ENCODE assay signal across 1 cellular context in genomic region chr1:117544509-117545109, GRCh38.
TF ChIP-seq lines count a peak whose summit lies in the region.

No MANE protein-coding gene starts in this region.

TF ChIP-seq in HepG2, 621 proteins besides CTCF, POLR2A, EP300 and RAD21 (continued from another document and continues in another):
- no peak for TF ChIP-seq FOSL1 (CRISPR knock-in tag; IDR thresholded peaks at IDR 0.05; ENCODE audit: borderline replicate concordance)
- TF ChIP-seq SRY (CRISPR knock-in tag; IDR thresholded peaks at IDR 0.05): no peak
- no peak for TF ChIP-seq PCBP2 (optimal IDR thresholded peaks at IDR 0.05; ENCODE audit: low read depth, low read length, poor library complexity, severe bottlenecking)
- no peak for TF ChIP-seq ZNF512B (CRISPR knock-in tag; IDR thresholded peaks at IDR 0.05; ENCODE audit: borderline replicate concordance)
- TF ChIP-seq SP1 (IDR thresholded peaks at IDR 0.05): no peak
- TF ChIP-seq SP1 (CRISPR knock-in tag; IDR thresholded peaks at IDR 0.05): no peak
- no peak for TF ChIP-seq TCF12 (IDR thresholded peaks at IDR 0.05)
- TF ChIP-seq TCF12 (CRISPR knock-in tag; IDR thresholded peaks at IDR 0.05): no peak
- TF ChIP-seq ZNF552 (CRISPR knock-in tag; IDR thresholded peaks at IDR 0.05; ENCODE audit: borderline replicate concordance): no peak
- no peak for TF ChIP-seq ZNF496 (CRISPR knock-in tag; IDR thresholded peaks at IDR 0.05; ENCODE audit: insufficient replicate concordance)
- TF ChIP-seq ZNF878 (CRISPR knock-in tag; IDR thresholded peaks at IDR 0.05): no peak
- no peak for TF ChIP-seq MATR3 (CRISPR knock-in tag; IDR thresholded peaks at IDR 0.05)
- no peak for TF ChIP-seq ZNF580 (CRISPR knock-in tag; IDR thresholded peaks at IDR 0.05; ENCODE audit: borderline replicate concordance, low read depth)
- no peak for TF ChIP-seq ZNF510 (CRISPR knock-in tag; IDR thresholded peaks at IDR 0.05; ENCODE audit: low read depth)
- TF ChIP-seq ZNF296 (CRISPR knock-in tag; conservative IDR thresholded peaks at IDR 0.05): no peak
- TF ChIP-seq GABPB1 (CRISPR knock-in tag; IDR thresholded peaks at IDR 0.05): no peak
- TF ChIP-seq ATF7 (IDR thresholded peaks at IDR 0.05): peak; percentile 76
- peak; percentile 92 for TF ChIP-seq ATF7 (CRISPR knock-in tag; IDR thresholded peaks at IDR 0.05)
- no peak for TF ChIP-seq ZNF660 (CRISPR knock-in tag; IDR thresholded peaks at IDR 0.05; ENCODE audit: borderline replicate concordance, low read depth)
- no peak for TF ChIP-seq ZBTB34 (CRISPR knock-in tag; IDR thresholded peaks at IDR 0.05)
- TF ChIP-seq ZNF672 (CRISPR knock-in tag; IDR thresholded peaks at IDR 0.05): no peak
- no peak for TF ChIP-seq ZFP82 (CRISPR knock-in tag; IDR thresholded peaks at IDR 0.05; ENCODE audit: borderline replicate concordance)
- TF ChIP-seq MXI1 (IDR thresholded peaks at IDR 0.05; ENCODE audit: borderline replicate concordance, low read depth, low read length): no peak
- TF ChIP-seq DRAP1 (CRISPR knock-in tag; IDR thresholded peaks at IDR 0.05): no peak
- TF ChIP-seq ZFAT (CRISPR knock-in tag; conservative IDR thresholded peaks at IDR 0.05): no peak
- TF ChIP-seq ZNF687 (CRISPR knock-in tag; IDR thresholded peaks at IDR 0.05): no peak
- no peak for TF ChIP-seq ZNF772 (CRISPR knock-in tag; IDR thresholded peaks at IDR 0.05)
- peak; percentile 33; the same call in 1 of the 2 replicates for TF ChIP-seq RXRB (CRISPR knock-in tag; IDR thresholded peaks at IDR 0.05; ENCODE audit: borderline replicate concordance)
- TF ChIP-seq ZNF10 (CRISPR knock-in tag; IDR thresholded peaks at IDR 0.05; ENCODE audit: borderline replicate concordance, low read depth): no peak
- peak; percentile 43; the same call in 1 of the 2 replicates for TF ChIP-seq HMG20A (CRISPR knock-in tag; IDR thresholded peaks at IDR 0.05; ENCODE audit: borderline replicate concordance)
- no peak for TF ChIP-seq ZNF800 (CRISPR knock-in tag; IDR thresholded peaks at IDR 0.05)
- no peak for TF ChIP-seq SSRP1 (CRISPR knock-in tag; IDR thresholded peaks at IDR 0.05)
- TF ChIP-seq SKIL (CRISPR knock-in tag; IDR thresholded peaks at IDR 0.05; ENCODE audit: borderline replicate concordance): no peak
- TF ChIP-seq ZBED4 (CRISPR knock-in tag; IDR thresholded peaks at IDR 0.05; ENCODE audit: borderline replicate concordance): no peak
- no peak for TF ChIP-seq SP140L (CRISPR knock-in tag; IDR thresholded peaks at IDR 0.05; ENCODE audit: borderline replicate concordance)
- TF ChIP-seq NFAT5 (CRISPR knock-in tag; IDR thresholded peaks at IDR 0.05): no peak
- no peak for TF ChIP-seq PAWR (CRISPR knock-in tag; IDR thresholded peaks at IDR 0.05; ENCODE audit: borderline replicate concordance)
- no peak for TF ChIP-seq BHLHE40 (IDR thresholded peaks at IDR 0.05; ENCODE audit: low read length)
- TF ChIP-seq ZMYM2 (CRISPR knock-in tag; IDR thresholded peaks at IDR 0.05): no peak
- no peak for TF ChIP-seq TOPORS (CRISPR knock-in tag; IDR thresholded peaks at IDR 0.05)
